1 cellular context compared by ENCODE assay signal in the genomic region with DNA sequence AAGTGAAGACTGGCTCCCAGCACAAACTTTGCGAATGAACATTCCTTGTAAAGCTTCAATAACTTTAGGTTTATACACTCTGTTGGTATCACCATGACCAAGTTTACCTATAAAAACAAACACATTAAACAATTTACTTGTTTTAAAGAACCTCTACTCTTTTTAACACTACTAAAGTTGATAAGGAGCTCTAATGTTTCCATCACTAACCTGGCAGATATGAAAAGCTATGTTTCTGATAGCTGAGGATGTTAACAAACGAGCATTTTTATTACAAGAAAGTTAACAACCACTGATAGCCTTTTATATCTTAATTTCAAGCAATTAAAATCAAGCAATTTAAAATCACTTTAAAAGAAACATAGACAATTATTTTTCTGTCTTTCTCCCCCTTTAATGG.
TF ChIP-seq lines count a peak whose summit lies in the region.

No MANE protein-coding gene starts in this region.

TF ChIP-seq in K562, 482 proteins besides CTCF, POLR2A, EP300 and RAD21 (continued from another document):
- TF ChIP-seq, protein P1, sequence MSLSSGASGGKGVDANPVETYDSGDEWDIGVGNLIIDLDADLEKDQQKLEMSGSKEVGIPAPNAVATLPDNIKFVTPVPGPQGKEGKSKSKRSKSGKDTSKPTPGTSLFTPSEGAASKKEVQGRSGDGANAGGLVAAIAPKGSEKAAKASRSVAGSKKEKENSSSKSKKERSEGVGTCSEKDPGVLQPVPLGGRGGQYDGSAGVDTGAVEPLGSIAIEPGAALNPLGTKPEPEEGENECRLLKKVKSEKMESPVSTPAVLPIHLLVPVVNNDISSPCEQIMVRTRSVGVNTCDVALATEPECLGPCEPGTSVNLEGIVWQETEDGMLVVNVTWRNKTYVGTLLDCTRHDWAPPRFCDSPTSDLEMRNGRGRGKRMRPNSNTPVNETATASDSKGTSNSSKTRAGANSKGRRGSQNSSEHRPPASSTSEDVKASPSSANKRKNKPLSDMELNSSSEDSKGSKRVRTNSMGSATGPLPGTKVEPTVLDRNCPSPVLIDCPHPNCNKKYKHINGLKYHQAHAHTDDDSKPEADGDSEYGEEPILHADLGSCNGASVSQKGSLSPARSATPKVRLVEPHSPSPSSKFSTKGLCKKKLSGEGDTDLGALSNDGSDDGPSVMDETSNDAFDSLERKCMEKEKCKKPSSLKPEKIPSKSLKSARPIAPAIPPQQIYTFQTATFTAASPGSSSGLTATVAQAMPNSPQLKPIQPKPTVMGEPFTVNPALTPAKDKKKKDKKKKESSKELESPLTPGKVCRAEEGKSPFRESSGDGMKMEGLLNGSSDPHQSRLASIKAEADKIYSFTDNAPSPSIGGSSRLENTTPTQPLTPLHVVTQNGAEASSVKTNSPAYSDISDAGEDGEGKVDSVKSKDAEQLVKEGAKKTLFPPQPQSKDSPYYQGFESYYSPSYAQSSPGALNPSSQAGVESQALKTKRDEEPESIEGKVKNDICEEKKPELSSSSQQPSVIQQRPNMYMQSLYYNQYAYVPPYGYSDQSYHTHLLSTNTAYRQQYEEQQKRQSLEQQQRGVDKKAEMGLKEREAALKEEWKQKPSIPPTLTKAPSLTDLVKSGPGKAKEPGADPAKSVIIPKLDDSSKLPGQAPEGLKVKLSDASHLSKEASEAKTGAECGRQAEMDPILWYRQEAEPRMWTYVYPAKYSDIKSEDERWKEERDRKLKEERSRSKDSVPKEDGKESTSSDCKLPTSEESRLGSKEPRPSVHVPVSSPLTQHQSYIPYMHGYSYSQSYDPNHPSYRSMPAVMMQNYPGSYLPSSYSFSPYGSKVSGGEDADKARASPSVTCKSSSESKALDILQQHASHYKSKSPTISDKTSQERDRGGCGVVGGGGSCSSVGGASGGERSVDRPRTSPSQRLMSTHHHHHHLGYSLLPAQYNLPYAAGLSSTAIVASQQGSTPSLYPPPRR (CRISPR knock-in tag; IDR thresholded peaks at IDR 0.05; ENCODE audit: borderline replicate concordance): no peak
- no peak for TF ChIP-seq ZEB2 (IDR thresholded peaks at IDR 0.05)
